ENCODE assay signal across 2 cellular contexts in the genomic region with DNA sequence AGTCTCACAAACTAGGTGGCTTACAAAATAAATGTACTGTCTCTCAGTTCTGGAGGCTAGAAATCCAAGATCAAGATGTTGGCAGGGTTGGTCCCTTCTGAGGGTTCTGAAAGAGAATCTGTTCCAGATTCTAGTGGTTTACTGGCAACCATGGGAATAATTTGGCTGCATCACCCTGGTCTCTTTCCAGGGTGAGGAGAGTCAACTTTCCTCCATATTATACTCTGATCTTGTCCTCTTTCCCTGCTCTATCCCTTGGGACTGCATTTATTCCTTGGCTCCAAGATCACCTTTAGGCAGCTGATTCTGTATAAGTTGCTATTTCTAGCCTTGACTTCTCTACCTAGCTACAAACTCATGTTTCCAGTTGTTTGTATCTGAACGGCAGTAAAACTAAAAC.
A peak's percentile ranks its signal among the peaks of the same experiment; 100 is the strongest.
TF ChIP-seq lines count a peak whose summit lies in the region.

No MANE protein-coding gene starts in this region.

TF ChIP-seq in liver, 16 proteins besides CTCF, POLR2A, EP300 and RAD21 (continued from another document):
- TF ChIP-seq, protein P1, sequence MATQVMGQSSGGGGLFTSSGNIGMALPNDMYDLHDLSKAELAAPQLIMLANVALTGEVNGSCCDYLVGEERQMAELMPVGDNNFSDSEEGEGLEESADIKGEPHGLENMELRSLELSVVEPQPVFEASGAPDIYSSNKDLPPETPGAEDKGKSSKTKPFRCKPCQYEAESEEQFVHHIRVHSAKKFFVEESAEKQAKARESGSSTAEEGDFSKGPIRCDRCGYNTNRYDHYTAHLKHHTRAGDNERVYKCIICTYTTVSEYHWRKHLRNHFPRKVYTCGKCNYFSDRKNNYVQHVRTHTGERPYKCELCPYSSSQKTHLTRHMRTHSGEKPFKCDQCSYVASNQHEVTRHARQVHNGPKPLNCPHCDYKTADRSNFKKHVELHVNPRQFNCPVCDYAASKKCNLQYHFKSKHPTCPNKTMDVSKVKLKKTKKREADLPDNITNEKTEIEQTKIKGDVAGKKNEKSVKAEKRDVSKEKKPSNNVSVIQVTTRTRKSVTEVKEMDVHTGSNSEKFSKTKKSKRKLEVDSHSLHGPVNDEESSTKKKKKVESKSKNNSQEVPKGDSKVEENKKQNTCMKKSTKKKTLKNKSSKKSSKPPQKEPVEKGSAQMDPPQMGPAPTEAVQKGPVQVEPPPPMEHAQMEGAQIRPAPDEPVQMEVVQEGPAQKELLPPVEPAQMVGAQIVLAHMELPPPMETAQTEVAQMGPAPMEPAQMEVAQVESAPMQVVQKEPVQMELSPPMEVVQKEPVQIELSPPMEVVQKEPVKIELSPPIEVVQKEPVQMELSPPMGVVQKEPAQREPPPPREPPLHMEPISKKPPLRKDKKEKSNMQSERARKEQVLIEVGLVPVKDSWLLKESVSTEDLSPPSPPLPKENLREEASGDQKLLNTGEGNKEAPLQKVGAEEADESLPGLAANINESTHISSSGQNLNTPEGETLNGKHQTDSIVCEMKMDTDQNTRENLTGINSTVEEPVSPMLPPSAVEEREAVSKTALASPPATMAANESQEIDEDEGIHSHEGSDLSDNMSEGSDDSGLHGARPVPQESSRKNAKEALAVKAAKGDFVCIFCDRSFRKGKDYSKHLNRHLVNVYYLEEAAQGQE (IDR thresholded peaks at IDR 0.05), result peak; percentile 51

TF ChIP-seq in HepG2, 621 proteins besides CTCF, POLR2A, EP300 and RAD21 (continued from another document):
- TF ChIP-seq, protein P2, sequence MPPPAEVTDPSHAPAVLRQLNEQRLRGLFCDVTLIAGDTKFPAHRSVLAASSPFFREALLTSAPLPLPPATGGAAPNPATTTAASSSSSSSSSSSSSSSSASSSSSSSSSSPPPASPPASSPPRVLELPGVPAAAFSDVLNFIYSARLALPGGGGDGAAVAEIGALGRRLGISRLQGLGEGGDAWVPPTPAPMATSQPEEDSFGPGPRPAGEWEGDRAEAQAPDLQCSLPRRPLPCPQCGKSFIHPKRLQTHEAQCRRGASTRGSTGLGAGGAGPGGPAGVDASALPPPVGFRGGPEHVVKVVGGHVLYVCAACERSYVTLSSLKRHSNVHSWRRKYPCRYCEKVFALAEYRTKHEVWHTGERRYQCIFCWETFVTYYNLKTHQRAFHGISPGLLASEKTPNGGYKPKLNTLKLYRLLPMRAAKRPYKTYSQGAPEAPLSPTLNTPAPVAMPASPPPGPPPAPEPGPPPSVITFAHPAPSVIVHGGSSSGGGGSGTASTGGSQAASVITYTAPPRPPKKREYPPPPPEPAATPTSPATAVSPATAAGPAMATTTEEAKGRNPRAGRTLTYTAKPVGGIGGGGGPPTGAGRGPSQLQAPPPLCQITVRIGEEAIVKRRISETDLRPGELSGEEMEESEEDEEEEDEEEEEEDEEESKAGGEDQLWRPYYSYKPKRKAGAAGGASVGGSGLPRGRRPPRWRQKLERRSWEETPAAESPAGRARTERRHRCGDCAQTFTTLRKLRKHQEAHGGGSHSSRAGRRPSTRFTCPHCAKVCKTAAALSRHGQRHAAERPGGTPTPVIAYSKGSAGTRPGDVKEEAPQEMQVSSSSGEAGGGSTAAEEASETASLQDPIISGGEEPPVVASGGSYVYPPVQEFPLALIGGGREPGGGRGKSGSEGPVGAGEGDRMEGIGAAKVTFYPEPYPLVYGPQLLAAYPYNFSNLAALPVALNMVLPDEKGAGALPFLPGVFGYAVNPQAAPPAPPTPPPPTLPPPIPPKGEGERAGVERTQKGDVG (CRISPR knock-in tag; IDR thresholded peaks at IDR 0.05; ENCODE audit: borderline replicate concordance), result no peak
- TF ChIP-seq ZSCAN9 (CRISPR knock-in tag; IDR thresholded peaks at IDR 0.05; ENCODE audit: borderline replicate concordance), result no peak
- TF ChIP-seq, protein P3, sequence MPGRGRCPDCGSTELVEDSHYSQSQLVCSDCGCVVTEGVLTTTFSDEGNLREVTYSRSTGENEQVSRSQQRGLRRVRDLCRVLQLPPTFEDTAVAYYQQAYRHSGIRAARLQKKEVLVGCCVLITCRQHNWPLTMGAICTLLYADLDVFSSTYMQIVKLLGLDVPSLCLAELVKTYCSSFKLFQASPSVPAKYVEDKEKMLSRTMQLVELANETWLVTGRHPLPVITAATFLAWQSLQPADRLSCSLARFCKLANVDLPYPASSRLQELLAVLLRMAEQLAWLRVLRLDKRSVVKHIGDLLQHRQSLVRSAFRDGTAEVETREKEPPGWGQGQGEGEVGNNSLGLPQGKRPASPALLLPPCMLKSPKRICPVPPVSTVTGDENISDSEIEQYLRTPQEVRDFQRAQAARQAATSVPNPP (CRISPR knock-in tag; IDR thresholded peaks at IDR 0.05), result no peak
